In the genomic region with DNA sequence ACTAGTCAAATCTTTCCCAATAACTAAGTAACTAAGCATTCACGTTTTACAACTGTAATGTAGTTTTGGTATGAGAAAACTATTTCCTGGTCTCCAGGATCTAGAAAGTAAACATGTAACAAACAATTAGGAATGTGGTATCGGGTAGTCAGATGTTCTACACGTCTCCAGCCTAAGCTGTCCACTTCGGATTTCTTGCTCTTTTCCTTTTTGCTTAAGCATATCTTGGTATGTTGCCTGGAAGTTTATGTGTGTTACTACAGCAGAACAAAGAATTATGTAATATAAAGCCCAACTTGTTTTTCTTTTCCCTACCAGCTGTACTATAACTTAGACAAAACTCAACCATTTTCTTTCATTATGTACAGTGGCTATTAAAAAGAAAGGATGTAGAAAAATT, we compare ENCODE assay signal across 16 cellular contexts. TPM values are rescaled to one million over a fixed set of nuclear protein-coding genes. Genes with fewer than 3 reads are reported as not detected.
A peak's percentile ranks its signal among the peaks of the same experiment; 100 is the strongest.
DNase-seq lines count a peak whose midpoint lies in the region; ATAC-seq and TF ChIP-seq lines count a peak whose summit lies in the region.
"Had no signal": no experiment of that assay in that cellular context is flagged by ENCODE, and none has a peak within 500 bp of the region (broad histone marks: within the 10 kb centered on the region; RNA-seq: fewer than 3 reads in every experiment).

No MANE protein-coding gene starts in this region.

- CTCF ChIA-PET in OCI-LY7 (lab: Charles Lee; ENCODE audit: unreplicated experiment), result no interaction called here

- peak; percentile 75 for DNase-seq in GM03348 (ENCODE audit: low spot score)
- DNase-seq in cardiac fibroblast (ENCODE audit: low read depth in 2 of 2), result peak; percentile 79 to 92
- DNase-seq in left ventricle myocardium inferior, result no peak
- no peak for DNase-seq in sciatic nerve (ENCODE audit: low spot score)
- no peak for DNase-seq in NCI-H446 treated with DMSO at 0.1 percent for 48 hours (lab: John Stamatoyannopoulos, UW)
- DNase-seq in OCI-LY7 (ENCODE audit: low spot score), result no peak
- no peak for DNase-seq in SKM-1 (lab: John Stamatoyannopoulos, UW; ENCODE audit: unreplicated experiment)
- DNase-seq: activated CD4-positive, CD25-positive, alpha-beta regulatory T cell treated with anti-CD3 and anti-CD28 coated beads, Interleukin-2, amount 50 U/mL, for 72 hours; CD4-positive, alpha-beta memory T cell; GDM1; NCI-H1436 treated with DMSO at 0.1 percent for 48 hours; NCI-H510A treated with DMSO at 0.1 percent for 48 hours; stimulated activated naive B cell treated with anti-CD40 and anti-IgM and Interleukin-4, amounts not matched to agents 10 μg/mL and 1 μg/mL and 100 μg/mL, for 72 hours had no signal

- H3K9me2 ChIP-seq in OCI-LY7 (ENCODE audit: insufficient read depth, low read length), result no peaks in the 10 kb centered on the region

- no peak overlapping the region for H2AFZ ChIP-seq in OCI-LY7 (ENCODE audit: low read length)

- H3K36me3 ChIP-seq in left ventricle myocardium inferior (peaks cover 47% of the 10 kb centered on the region), OCI-LY7 (ENCODE audit: insufficient read depth, low read length) (peaks cover 33% of the 10 kb centered on the region)

- no peak overlapping the region for H3K4me2 ChIP-seq in OCI-LY7 (ENCODE audit: low read length)

- no peaks in the 10 kb centered on the region for H3K79me2 ChIP-seq in OCI-LY7 (ENCODE audit: insufficient read depth, low read depth, low read length)

- H3K4me1 ChIP-seq in left ventricle myocardium inferior (peaks cover 12% of the 10 kb centered on the region), OCI-LY7 (ENCODE audit: insufficient read depth, low read length, poor library complexity, severe bottlenecking) (no peaks in the 10 kb centered on the region)

- no peaks in the 10 kb centered on the region for H3K27me3 ChIP-seq in left ventricle myocardium inferior (ENCODE audit: low read depth)

- POLR2A ChIA-PET in OCI-LY7 (lab: Charles Lee), result no interaction called here

- TF ChIP-seq CTCF in cardiac fibroblast (IDR thresholded peaks at IDR 0.05; ENCODE audit: low read depth, low read length), result no peak
- TF ChIP-seq CTCF in left ventricle myocardium inferior (IDR thresholded peaks at IDR 0.05; ENCODE audit: borderline replicate concordance), result no peak
- no peak for TF ChIP-seq CTCF in OCI-LY7 (conservative IDR thresholded peaks at IDR 0.05; ENCODE audit: low read length)

- no TSS peak for BruUV-seq in OCI-LY7 (replicated peaks; lab: Mats Ljungman, UMichigan)

- ATAC-seq in sciatic nerve (peak; percentile 50), GM21619 (IDR thresholded peaks at IDR 0.05; ENCODE audit: unreplicated experiment) (no peak)
- ATAC-seq: activated naive CD4-positive, alpha-beta T cell treated with anti-CD3 and anti-CD28 coated beads, Interleukin-2, amount 50 U/mL, for 72 hours; K562; stimulated activated naive B cell treated with anti-CD40 and anti-IgM and Interleukin-4, amounts not matched to agents 10 μg/mL and 1 μg/mL and 100 μg/mL, for 72 hours had no signal

- no peaks in the 10 kb centered on the region for H3K9me3 ChIP-seq in left ventricle myocardium inferior (replicated peaks)
- no peaks in the 10 kb centered on the region for H3K9me3 ChIP-seq in OCI-LY7 (ENCODE audit: low read length)

- no peaks in the 10 kb centered on the region for H4K20me1 ChIP-seq in OCI-LY7 (ENCODE audit: insufficient read depth, low read length)

- H3K27ac ChIP-seq in left ventricle myocardium inferior (replicated peaks) (peak overlapping the region; percentile 47), OCI-LY7 (ENCODE audit: low read depth, low read length, poor library complexity, severe bottlenecking) (no peak overlapping the region)

- H3K4me3 ChIP-seq in cardiac fibroblast (replicated peaks in 1 of 2; ENCODE audit: low read depth in 2 of 2, low read length in 2 of 2) (no peak overlapping the region), left ventricle myocardium inferior (no peak overlapping the region), OCI-LY7 (ENCODE audit: low read depth, low read length, poor library complexity, severe bottlenecking) (no peak overlapping the region)
- H3K4me3 ChIP-seq: K562 had no signal

- intact Hi-C loops in left ventricle myocardium inferior (cut with micrococcal nuclease), result no loop called here
- intact Hi-C loops in sciatic nerve (cut with DNase I), result no loop called here
- intact Hi-C loops in OCI-LY7 (cut with micrococcal nuclease; ENCODE audit: unreplicated experiment), result no loop called here

RNA-seq across cellular contexts. Expression of gene WARS2, which starts 20.4 kb away (rescaled TPM):
- total RNA-seq in left ventricle myocardium inferior, result 9.5 TPM
- total RNA-seq in sciatic nerve, result 14.4 TPM
- 8.9 and 11.0 TPM in 2 replicates for total RNA-seq in OCI-LY7 (2014; rRNA removed; shearing (Covaris generic))
- 7.0 and 9.1 TPM in 2 replicates for total RNA-seq in OCI-LY7 (2022)

Comparison
In these comparisons a context has a peak if more than half of its experiments do, and no peak if none do; other contexts are left out.
1. DNase-seq: peak in GM03348 (single experiment) and cardiac fibroblast (2 of 2); none in left ventricle myocardium inferior (single experiment), sciatic nerve (single experiment), NCI-H446 treated with DMSO at 0.1 percent for 48 hours (single experiment), OCI-LY7 (single experiment) and SKM-1 (single experiment).